9 cellular contexts compared by ENCODE assay signal in genomic region chr10:123134915-123135414, GRCh38. TPM values are rescaled to one million over a fixed set of nuclear protein-coding genes. Genes with fewer than 3 reads are reported as not detected.
DNase-seq lines count a peak whose midpoint lies in the region; ATAC-seq, FAIRE-seq and TF ChIP-seq lines count a peak whose summit lies in the region.
"Had no signal": no experiment of that assay in that cellular context is flagged by ENCODE, and none has a peak within 500 bp of the region (broad histone marks: within the 10 kb centered on the region; RNA-seq: fewer than 3 reads in every experiment).

No MANE protein-coding gene starts in this region.

- H4K8ac ChIP-seq in neuronal stem cell (ENCODE audit: low read depth, low read length): no peak overlapping the region

- no peak for TF ChIP-seq POLR2A in GM12892 (IDR thresholded peaks at IDR 0.05; ENCODE audit: low read depth, low read length)

- peaks cover 19% of the 10 kb centered on the region for H4K20me1 ChIP-seq in astrocyte (ENCODE audit: insufficient read depth, low read length)

- H3K4me1 Mint-ChIP-seq in astrocyte (ENCODE audit: low read depth, unreplicated experiment): peaks cover 7% of the 10 kb centered on the region

- H3K36me3 ChIP-seq in astrocyte (ENCODE audit: insufficient read depth, low read length) (no peaks in the 10 kb centered on the region), neuronal stem cell (replicated peaks in 1 of 2; ENCODE audit: control insufficient read depth in 2 of 2, insufficient read depth in 2 of 2, low read length in 2 of 2) (no peaks in the 10 kb centered on the region)

- no peak overlapping the region for H4K91ac ChIP-seq in neuronal stem cell (ENCODE audit: low read depth, low read length, poor library complexity)

- no peak overlapping the region for H2AFZ ChIP-seq in astrocyte (ENCODE audit: low read depth, low read length)
- H2AFZ ChIP-seq in neuronal stem cell (ENCODE audit: low read length): peak overlapping the region; percentile 85

- WGBS in neuronal stem cell (ENCODE audit: extremely low coverage in 2 of 2, insufficient read length in 2 of 2, insufficient replicate concordance in 1 of 2), 2 donors: no CpG with 5 or more reads among the region's 46 CpGs

- no peak overlapping the region for H3K27ac Mint-ChIP-seq in astrocyte (ENCODE audit: unreplicated experiment)

- no peak overlapping the region for H2BK12ac ChIP-seq in neuronal stem cell (ENCODE audit: low read length)

- DNase-seq in DMS 273 (lab: John Stamatoyannopoulos, UW; ENCODE audit: unreplicated experiment): peak; percentile 30
- no peak for DNase-seq in DMS 273 treated with DMSO at 0.1 percent for 48 hours (lab: John Stamatoyannopoulos, UW)
- no peak for DNase-seq in astrocyte (ENCODE audit: low read depth)
- no peak for DNase-seq in neuronal stem cell (ENCODE audit: low spot score)
- no peak for DNase-seq in mucosa of gallbladder (ENCODE audit: low spot score)
- DNase-seq in GM12892 (ENCODE audit: insufficient read length): no peak
- no peak for DNase-seq in dermis blood vessel endothelial cell

- peak overlapping the region; percentile 30 for H2BK15ac ChIP-seq in neuronal stem cell (ENCODE audit: low read length)

- ATAC-seq in HG02885 (IDR thresholded peaks at IDR 0.05; ENCODE audit: poor library complexity, unreplicated experiment): peak; percentile 6

- H3K79me1 ChIP-seq in neuronal stem cell (ENCODE audit: low read depth, low read length): no peaks in the 10 kb centered on the region

- H3K36me3 Mint-ChIP-seq in astrocyte (ENCODE audit: low read depth, unreplicated experiment): peaks cover 6% of the 10 kb centered on the region

- H2BK5ac ChIP-seq in neuronal stem cell (ENCODE audit: low read length): no peak overlapping the region

- H3K9me3 Mint-ChIP-seq in astrocyte (ENCODE audit: unreplicated experiment): peaks cover 22% of the 10 kb centered on the region

- H3K14ac ChIP-seq in neuronal stem cell (ENCODE audit: low read length): no peak overlapping the region

- FAIRE-seq in astrocyte (lab: Jason Lieb, UNC): no peak
- FAIRE-seq in GM12892 (lab: Jason Lieb, UNC): no peak

- no peaks in the 10 kb centered on the region for H3K4me1 ChIP-seq in astrocyte (ENCODE audit: insufficient read depth, low read length)
- peaks cover 11 to 12% of the 10 kb centered on the region in 2 donors for H3K4me1 ChIP-seq in neuronal stem cell (ENCODE audit: control insufficient read depth in 2 of 2, insufficient read depth in 1 of 2, low read depth in 1 of 2, low read length in 2 of 2)

- H3K79me2 ChIP-seq in astrocyte (ENCODE audit: insufficient read depth, low read length): no peaks in the 10 kb centered on the region

- H3K27me3 ChIP-seq in astrocyte (ENCODE audit: insufficient read depth, low read length) (peaks cover 92% of the 10 kb centered on the region), neuronal stem cell (ENCODE audit: control insufficient read depth in 3 of 3, insufficient read depth in 3 of 3, low read depth in 1 of 3, low read length in 3 of 3) (peaks cover 44 to 96% (median 88%) of the 10 kb centered on the region in 3 experiments)

- H3K27me3 Mint-ChIP-seq in astrocyte (ENCODE audit: low read depth, unreplicated experiment): peaks cover 77% of the 10 kb centered on the region

- H3K23ac ChIP-seq in neuronal stem cell (ENCODE audit: low read depth, low read length, poor library complexity): peak overlapping the region; percentile 57

- H2BK120ac ChIP-seq in neuronal stem cell (ENCODE audit: low read depth, low read length): no peak overlapping the region

- peak overlapping the region; percentile 49 for H2AK5ac ChIP-seq in neuronal stem cell (ENCODE audit: low read depth, low read length)

- no peak overlapping the region for H3K4me3 Mint-ChIP-seq in astrocyte (ENCODE audit: unreplicated experiment)

- no peak overlapping the region for H3K4ac ChIP-seq in neuronal stem cell (ENCODE audit: low read length)

- H3K4me3 ChIP-seq in astrocyte (ENCODE audit: insufficient read depth, low read depth, low read length): no peak overlapping the region
- H3K4me3 ChIP-seq in neuronal stem cell (ENCODE audit: low read length in 2 of 2): no peak overlapping the region

- no peak overlapping the region for H3K27ac ChIP-seq in astrocyte (ENCODE audit: low read depth, low read length)
- no peak overlapping the region for H3K27ac ChIP-seq in neuronal stem cell (replicated peaks; ENCODE audit: low read length)
- H3K27ac ChIP-seq: 22Rv1 had no signal

- H3K4me2 ChIP-seq in astrocyte (ENCODE audit: low read length) (peak overlapping the region; percentile 62), neuronal stem cell (ENCODE audit: insufficient read depth, low read length, poor library complexity, severe bottlenecking) (peak overlapping the region; percentile 65)

- H3K9me3 ChIP-seq in astrocyte (ENCODE audit: insufficient read depth, low read depth, low read length): peaks cover 3% of the 10 kb centered on the region
- no peaks in the 10 kb centered on the region for H3K9me3 ChIP-seq in neuronal stem cell (replicated peaks in 1 of 2; ENCODE audit: control insufficient read depth in 2 of 2, insufficient read depth in 1 of 2, low read depth in 1 of 2, low read length in 2 of 2)

- TF ChIP-seq CTCF in astrocyte (IDR thresholded peaks at IDR 0.05; ENCODE audit: insufficient read depth, low read depth, low read length): no peak

- peak overlapping the region; percentile 71 for H3K18ac ChIP-seq in neuronal stem cell (ENCODE audit: low read length)

- no peak overlapping the region for H3K9ac ChIP-seq in astrocyte (ENCODE audit: low read length)
- no peak overlapping the region for H3K9ac ChIP-seq in neuronal stem cell (ENCODE audit: low read depth, low read length, poor library complexity)

RNA-seq across cellular contexts. Expression of gene HMX3, which starts 0.8 kb away (rescaled TPM):
- total RNA-seq in astrocyte: not detected in 2 replicates
- not detected for polyA plus RNA-seq in neuronal stem cell (2013, experiment 1 of 2)
- not detected for polyA plus RNA-seq in neuronal stem cell (2013, experiment 2 of 2)
- total RNA-seq in mucosa of gallbladder: 1.6 TPM
- polyA plus RNA-seq in GM12892 (2012; ENCODE audit: missing spikeins): 0.47 TPM
- total RNA-seq in dermis blood vessel endothelial cell: not detected in 2 replicates

RNA-seq across cellular contexts. Expression of gene HMX2, which starts 13.0 kb away (rescaled TPM):
- total RNA-seq in astrocyte (not detected in 2 replicates), mucosa of gallbladder (0.69 TPM), dermis blood vessel endothelial cell (not detected in 2 replicates)
- polyA plus RNA-seq in neuronal stem cell (2013, experiment 1 of 2): not detected
- not detected for polyA plus RNA-seq in neuronal stem cell (2013, experiment 2 of 2)
- polyA plus RNA-seq in GM12892 (2012; ENCODE audit: missing spikeins): 3.0 TPM

RNA-seq across cellular contexts. Expression of gene BUB3, which starts 19.2 kb away (rescaled TPM):
- total RNA-seq in astrocyte: 79.7 and 81.7 TPM in 2 replicates
- 104 TPM for polyA plus RNA-seq in neuronal stem cell (2013, experiment 1 of 2)
- 108 TPM for polyA plus RNA-seq in neuronal stem cell (2013, experiment 2 of 2)
- 64.3 TPM for total RNA-seq in mucosa of gallbladder
- polyA plus RNA-seq in GM12892 (2012; ENCODE audit: missing spikeins): 165 TPM
- total RNA-seq in dermis blood vessel endothelial cell: 157 and 216 TPM in 2 replicates
